ENCODE assay signal across 8 cellular contexts in the genomic region with DNA sequence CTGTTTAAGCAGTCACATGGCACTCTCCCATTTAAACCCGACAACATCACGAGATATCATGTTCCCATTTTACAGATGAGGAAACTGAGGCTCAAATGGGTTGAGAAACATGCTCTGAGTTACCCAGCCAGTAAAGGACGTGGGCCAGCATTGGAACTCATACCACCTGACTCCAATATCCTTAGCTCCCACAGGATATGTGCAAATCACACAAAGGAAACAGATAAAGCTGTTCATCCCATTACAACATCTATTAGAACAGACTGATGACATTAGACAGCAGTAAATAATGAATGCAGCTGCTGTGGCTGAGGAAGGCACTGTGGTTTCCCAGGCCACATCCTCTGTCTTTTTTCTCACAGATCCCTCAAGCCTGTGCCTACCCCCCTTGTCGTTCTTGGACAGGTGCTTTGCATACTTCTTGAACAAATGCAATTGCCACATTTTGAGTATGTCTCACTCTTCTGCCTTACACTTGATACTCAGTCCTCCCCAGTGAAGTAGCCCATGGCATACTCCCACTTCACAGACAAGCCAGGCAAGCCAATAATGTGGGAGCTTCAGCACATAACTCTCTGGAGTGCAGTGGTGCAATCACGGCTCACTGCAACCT. TPM values are rescaled to one million over a fixed set of nuclear protein-coding genes. Genes with fewer than 3 reads are reported as not detected.
DNase-seq lines count a peak whose midpoint lies in the region; ATAC-seq lines count a peak whose summit lies in the region.

No MANE protein-coding gene starts in this region.

- DNase-seq in MV-4-11 (lab: John Stamatoyannopoulos, UW) (peak; percentile 81), left ventricle myocardium superior (no peak), nucleus accumbens (lab: John Stamatoyannopoulos, UW) (no peak), D341Med (ENCODE audit: low spot score) (no peak), T-helper 9 cell (no peak), NCI-H748 (lab: John Stamatoyannopoulos, UW; ENCODE audit: unreplicated experiment) (no peak)

- intact Hi-C loops in left ventricle myocardium superior (cut with micrococcal nuclease): no loop called here

- ATAC-seq in GM18511 (IDR thresholded peaks at IDR 0.05; ENCODE audit: unreplicated experiment) (peak; percentile 98), GM21786 (IDR thresholded peaks at IDR 0.05; ENCODE audit: unreplicated experiment) (peak; percentile 98), left ventricle myocardium superior (peak; percentile 36)

RNA-seq across cellular contexts. Expression of a gene that starts 17.7 kb away (rescaled TPM):
- 14.0 TPM for total RNA-seq in left ventricle myocardium superior

Comparison
In these comparisons a context has a peak if more than half of its experiments do, and no peak if none do; other contexts are left out.
1. ATAC-seq: peak in every context shown above with its lines; median percentile 98 in GM18511; 98 in GM21786; 36 in left ventricle myocardium superior.